ENCODE assay signal across 1 cellular context in the genomic region with DNA sequence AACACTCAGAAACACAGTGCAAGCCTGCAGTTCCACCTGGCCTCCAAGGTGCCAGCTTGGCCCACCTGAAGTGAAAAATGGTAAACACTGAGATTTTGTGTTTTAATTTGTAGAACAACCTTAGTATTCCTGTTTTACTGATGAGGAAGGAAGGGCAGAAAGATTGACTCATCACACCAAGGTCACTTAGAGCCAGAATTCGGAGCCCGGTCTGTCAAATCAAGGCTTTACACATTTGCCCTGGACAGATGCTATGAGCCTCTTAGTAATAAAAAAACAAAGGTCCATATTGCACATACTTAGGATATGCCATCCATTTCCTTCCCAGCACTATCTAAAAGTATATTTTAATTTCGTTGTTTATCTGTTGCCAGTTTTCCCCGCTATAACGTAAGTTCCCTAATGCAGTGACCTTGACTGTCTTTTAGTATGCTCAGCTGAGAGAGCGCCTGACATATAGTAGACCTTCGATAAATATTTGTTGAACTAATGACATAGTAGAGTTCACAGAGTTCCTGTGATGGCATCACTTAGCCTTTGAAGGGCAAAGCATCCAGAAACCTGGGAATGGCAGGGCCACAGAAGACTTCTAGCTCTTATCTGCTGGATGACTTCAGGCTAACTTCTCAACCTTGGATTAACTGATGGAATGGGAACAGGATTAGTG.
A peak's percentile ranks its signal among the peaks of the same experiment; 100 is the strongest.
TF ChIP-seq lines count a peak whose summit lies in the region.

No MANE protein-coding gene starts in this region.

TF ChIP-seq in A549, 52 proteins besides CTCF, POLR2A, EP300 and RAD21:
- TF ChIP-seq JUN (IDR thresholded peaks at IDR 0.05) (peak in 1 of 2 experiments; percentile 15; a peak in 2 of 5 replicates), HES2 (IDR thresholded peaks at IDR 0.05) (no peak), HOXB13 (CRISPR knock-in tag; IDR thresholded peaks at IDR 0.05; ENCODE audit: low read depth) (no peak), FOSB (CRISPR knock-in tag; IDR thresholded peaks at IDR 0.05) (no peak), TP53 (CRISPR knock-in tag; IDR thresholded peaks at IDR 0.05) (no peak)
